In the genomic region with DNA sequence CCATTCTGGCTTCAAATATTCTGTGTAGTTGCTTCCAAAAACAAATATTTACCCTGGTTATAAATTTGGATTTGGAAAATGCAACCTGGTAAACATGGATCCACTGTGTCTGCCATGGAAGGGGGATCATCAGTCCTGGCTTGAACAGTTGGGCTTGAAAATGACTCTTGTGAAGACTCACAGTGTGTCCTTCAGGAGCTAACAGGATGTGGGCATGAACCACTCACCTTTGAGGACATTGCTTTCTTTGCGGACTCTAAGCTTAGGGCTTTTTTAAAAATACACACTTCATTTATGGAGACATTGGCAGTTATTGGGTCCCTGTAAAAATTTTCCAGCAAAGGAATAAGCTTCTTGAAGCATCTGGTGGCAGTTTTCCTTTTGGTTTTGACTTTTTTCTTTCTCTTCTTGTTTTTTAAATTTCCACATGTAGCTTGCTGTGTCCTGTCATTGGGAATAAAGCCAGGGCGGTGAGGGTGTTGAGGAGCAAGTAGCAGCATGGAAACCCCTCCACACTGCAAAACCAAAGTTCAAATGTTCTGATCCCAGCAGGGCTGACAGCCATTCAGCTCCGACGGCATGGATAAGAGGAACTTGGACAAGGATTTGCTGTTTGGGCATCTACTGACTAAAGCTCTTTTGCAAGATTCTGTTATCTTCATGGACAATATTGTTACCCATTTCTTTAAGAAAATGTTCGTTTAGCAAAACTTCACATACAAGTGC, we compare ENCODE assay signal across 23 cellular contexts. TPM values are rescaled to one million over a fixed set of nuclear protein-coding genes. Genes with fewer than 3 reads are reported as not detected.
DNase-seq lines count a peak whose midpoint lies in the region; FAIRE-seq and TF ChIP-seq lines count a peak whose summit lies in the region.
"Had no signal": no experiment of that assay in that cellular context is flagged by ENCODE, and none has a peak within 500 bp of the region (broad histone marks: within the 10 kb centered on the region; RNA-seq: fewer than 3 reads in every experiment).

No MANE protein-coding gene starts in this region.

- H3K36me3 ChIP-seq in astrocyte (ENCODE audit: insufficient read depth, low read length) (no peaks in the 10 kb centered on the region), vagina (no peaks in the 10 kb centered on the region), tibial nerve (no peaks in the 10 kb centered on the region)
- H3K36me3 ChIP-seq: BE2C had no signal

- H3K4me1 ChIP-seq in astrocyte (ENCODE audit: insufficient read depth, low read length): peaks cover 29% of the 10 kb centered on the region
- H3K4me1 ChIP-seq in vagina: peaks cover 19% of the 10 kb centered on the region
- peaks cover 0 to 19% (median 8%) of the 10 kb centered on the region in 4 donors for H3K4me1 ChIP-seq in tibial nerve

- no peak overlapping the region for H3K9ac ChIP-seq in astrocyte (ENCODE audit: low read length)

- TF ChIP-seq POLR2A in vagina (IDR thresholded peaks at IDR 0.05) (no peak), tibial nerve (IDR thresholded peaks at IDR 0.05) (no peak)

- no peaks in the 10 kb centered on the region for H3K27me3 ChIP-seq in astrocyte (ENCODE audit: insufficient read depth, low read length)
- no peaks in the 10 kb centered on the region for H3K27me3 ChIP-seq in vagina
- H3K27me3 ChIP-seq in tibial nerve: no peaks in the 10 kb centered on the region
- H3K27me3 ChIP-seq: BE2C had no signal

- H3K4me2 ChIP-seq in astrocyte (ENCODE audit: low read length): peak overlapping the region; percentile 0

- WGBS in tibial nerve, 2 donors: 75 to 78% methylated on average over 5 of the region's 5 CpGs

- H3K79me2 ChIP-seq in astrocyte (ENCODE audit: insufficient read depth, low read length): no peaks in the 10 kb centered on the region

- H3K9me3 Mint-ChIP-seq in astrocyte (ENCODE audit: unreplicated experiment) (peaks cover 3% of the 10 kb centered on the region), nephron (peaks cover 7% of the 10 kb centered on the region), nephron progenitor cell (peaks cover 28% of the 10 kb centered on the region)
- H3K9me3 Mint-ChIP-seq: CD8-positive, alpha-beta memory T cell had no signal

- TF ChIP-seq CTCF in astrocyte (IDR thresholded peaks at IDR 0.05; ENCODE audit: insufficient read depth, low read depth, low read length): no peak
- no peak for TF ChIP-seq CTCF in nephron (IDR thresholded peaks at IDR 0.05; ENCODE audit: unreplicated experiment in 3 of 3)
- no peak for TF ChIP-seq CTCF in vagina (IDR thresholded peaks at IDR 0.05)
- no peak for TF ChIP-seq CTCF in tibial nerve (IDR thresholded peaks at IDR 0.05)
- TF ChIP-seq CTCF in nephron progenitor cell (IDR thresholded peaks at IDR 0.05): no peak

- TF ChIP-seq EP300 in tibial nerve (IDR thresholded peaks at IDR 0.05): no peak

- intact Hi-C loops in vagina (cut with DNase I): no loop called here

- H3K36me3 Mint-ChIP-seq in astrocyte (ENCODE audit: low read depth, unreplicated experiment) (no peaks in the 10 kb centered on the region), nephron (ENCODE audit: low read depth) (no peaks in the 10 kb centered on the region), nephron progenitor cell (ENCODE audit: low read depth) (peaks cover 5% of the 10 kb centered on the region)
- H3K36me3 Mint-ChIP-seq: CD4-positive, CD25-positive, alpha-beta regulatory T cell; CD8-positive, alpha-beta memory T cell; IgD-negative memory B cell had no signal

- H2AFZ ChIP-seq in astrocyte (ENCODE audit: low read depth, low read length): no peak overlapping the region

- DNase-seq in HT1080 (ENCODE audit: low read depth): peak; percentile 53
- DNase-seq in astrocyte (ENCODE audit: low read depth): no peak
- DNase-seq in vagina (ENCODE audit: extremely low spot score in 2 of 2): peak; percentile 18 to 52
- DNase-seq in tibial nerve (ENCODE audit: low spot score in 2 of 2): no peak
- no peak for DNase-seq in NCI-H345 treated with DMSO at 0.1 percent for 48 hours (lab: John Stamatoyannopoulos, UW; ENCODE audit: unreplicated experiment)
- DNase-seq in nephron progenitor cell: no peak
- no peak for DNase-seq in caudate nucleus (lab: John Stamatoyannopoulos, UW)
- DNase-seq: ACHN; BE2C; C1 segment of cervical spinal cord; CD4-positive, CD25-positive, alpha-beta regulatory T cell; CD8-positive, alpha-beta memory T cell; COR-L47; DMS 273 treated with DMSO at 0.1 percent for 48 hours; DMS53; GF-D8; H9; KBM-7 had no signal

- H3K4me3 ChIP-seq in astrocyte (ENCODE audit: insufficient read depth, low read depth, low read length) (no peak overlapping the region), vagina (no peak overlapping the region), tibial nerve (no peak overlapping the region)

- H3K9me3 ChIP-seq in astrocyte (ENCODE audit: insufficient read depth, low read depth, low read length) (no peaks in the 10 kb centered on the region), vagina (no peaks in the 10 kb centered on the region), tibial nerve (no peaks in the 10 kb centered on the region)
- H3K9me3 ChIP-seq: BE2C had no signal

- H3K27ac ChIP-seq in astrocyte (ENCODE audit: low read depth, low read length): no peak overlapping the region
- no peak overlapping the region for H3K27ac ChIP-seq in vagina
- H3K27ac ChIP-seq in tibial nerve: no peak overlapping the region
- no peak overlapping the region for H3K27ac ChIP-seq in caudate nucleus (ENCODE audit: low read depth, low read length)

- no peak for FAIRE-seq in astrocyte (lab: Jason Lieb, UNC)
- FAIRE-seq: A204.1, H1, HepG2 had no signal

- no peaks in the 10 kb centered on the region for H4K20me1 ChIP-seq in astrocyte (ENCODE audit: insufficient read depth, low read length)

- H3K27ac Mint-ChIP-seq in astrocyte (ENCODE audit: unreplicated experiment) (no peak overlapping the region), nephron (peak overlapping the region; percentile 45 to 64 (median 62)), nephron progenitor cell (no peak overlapping the region)
- H3K27ac Mint-ChIP-seq: CD4-positive, CD25-positive, alpha-beta regulatory T cell; CD8-positive, alpha-beta memory T cell; IgD-negative memory B cell had no signal

- H3K27me3 Mint-ChIP-seq in astrocyte (ENCODE audit: low read depth, unreplicated experiment) (no peaks in the 10 kb centered on the region), nephron (ENCODE audit: low read depth) (no peaks in the 10 kb centered on the region), nephron progenitor cell (ENCODE audit: low read depth, poor library complexity) (no peaks in the 10 kb centered on the region)

- H3K4me3 Mint-ChIP-seq in astrocyte (ENCODE audit: unreplicated experiment): no peak overlapping the region
- H3K4me3 Mint-ChIP-seq in nephron: no peak overlapping the region
- no peak overlapping the region for H3K4me3 Mint-ChIP-seq in nephron progenitor cell
- H3K4me3 Mint-ChIP-seq: CD4-positive, CD25-positive, alpha-beta regulatory T cell; CD8-positive, alpha-beta memory T cell; H9; IgD-negative memory B cell had no signal

- H3K4me1 Mint-ChIP-seq in astrocyte (ENCODE audit: low read depth, unreplicated experiment): peaks cover 22% of the 10 kb centered on the region
- H3K4me1 Mint-ChIP-seq in nephron: peaks cover 39% of the 10 kb centered on the region
- peaks cover 60% of the 10 kb centered on the region for H3K4me1 Mint-ChIP-seq in nephron progenitor cell

RNA-seq across cellular contexts. Expression of gene SERP2, which starts 39.5 kb away (rescaled TPM):
- total RNA-seq in HT1080 (2014; rRNA removed; shearing (Covaris generic)): not detected in 2 replicates
- polyA plus RNA-seq in HT1080 (2015; cell fraction: cytosol; rRNA removed): not detected in 2 replicates
- polyA plus RNA-seq in HT1080 (2015; cell fraction: nucleus; rRNA removed): not detected in 2 replicates
- total RNA-seq in astrocyte: 2.4 and 3.5 TPM in 2 replicates
- 13.8 TPM for total RNA-seq in vagina
- 10 to 100 TPM; 13.1 to 20.5 (median 15.7) TPM for total RNA-seq in tibial nerve
- total RNA-seq: CD4-positive, CD25-positive, alpha-beta regulatory T cell; HepG2 had no signal
- polyA plus RNA-seq: HepG2, IgD-negative memory B cell had no signal

Comparison
In these comparisons a context has a peak if more than half of its experiments do, and no peak if none do; other contexts are left out.
1. DNase-seq: peak in HT1080 (single experiment) and vagina (2 of 2); none in astrocyte (single experiment), tibial nerve (0 of 2), NCI-H345 treated with DMSO at 0.1 percent for 48 hours (single experiment), nephron progenitor cell (single experiment) and caudate nucleus (0 of 61).
2. H3K27ac Mint-ChIP-seq: peak in nephron (3 of 3); none in astrocyte (single experiment) and nephron progenitor cell (single experiment).